Comparison of ENCODE assay signal across 12 cellular contexts in genomic region chr10:30028452-30029045, GRCh38. TPM values are rescaled to one million over a fixed set of nuclear protein-coding genes. Genes with fewer than 3 reads are reported as not detected.
DNase-seq lines count a peak whose midpoint lies in the region; ATAC-seq and TF ChIP-seq lines count a peak whose summit lies in the region.
"Had no signal": no experiment of that assay in that cellular context is flagged by ENCODE, and none has a peak within 500 bp of the region (broad histone marks: within the 10 kb centered on the region; RNA-seq: fewer than 3 reads in every experiment).

No MANE protein-coding gene starts in this region.

- 80% methylated on average over 17 to 22 of the region's 22 CpGs for WGBS in body of pancreas, 2 donors
- WGBS in mesendoderm (ENCODE audit: extremely low coverage, insufficient coverage, low lambda C conversion rate), result no CpG with 5 or more reads among the region's 22 CpGs
- 76% methylated on average over 22 of the region's 22 CpGs; no CpG with 5 or more reads in 1 of the 2 donors for WGBS in transverse colon (ENCODE audit: low coverage in 1 of 2), 2 donors

- no peak overlapping the region for H3K4ac ChIP-seq in mesendoderm (ENCODE audit: low read depth, low read length)

- H3K79me2 ChIP-seq in mesendoderm (ENCODE audit: control insufficient read depth, insufficient read depth, low read length), result no peaks in the 10 kb centered on the region

- no peak overlapping the region for H2AK5ac ChIP-seq in mesendoderm (ENCODE audit: low read length)

- ATAC-seq in activated naive CD4-positive, alpha-beta T cell treated with anti-CD3 and anti-CD28 coated beads, Interleukin-2, amount 50 U/mL, for 72 hours, result no peak
- ATAC-seq in body of pancreas (no peak), WTC11 (no peak), HG02588 (IDR thresholded peaks at IDR 0.05; ENCODE audit: unreplicated experiment) (no peak)

- H3K9me3 ChIP-seq in body of pancreas (no peaks in the 10 kb centered on the region), transverse colon (no peaks in the 10 kb centered on the region)

- no peak for TF ChIP-seq EP300 in transverse colon (IDR thresholded peaks at IDR 0.05; ENCODE audit: low read depth)

- H3K23ac ChIP-seq in mesendoderm (ENCODE audit: low read length), result no peak overlapping the region

- H4K8ac ChIP-seq in mesendoderm (ENCODE audit: low read depth, low read length), result no peak overlapping the region

- TF ChIP-seq POLR2A in body of pancreas (IDR thresholded peaks at IDR 0.05) (no peak), transverse colon (IDR thresholded peaks at IDR 0.05) (no peak)

- CTCF ChIA-PET in activated naive CD4-positive, alpha-beta T cell treated with anti-CD3 and anti-CD28 coated beads for 36 hours (lab: Charles Lee), result interaction anchor here (0.8 to 1.5 kb wide), 5 partner anchors 17 to 356 kb away, joined by 3 to 4 read pairs (median 3); no protein-coding TSS in a partner anchor
- CTCF ChIA-PET in WTC11 (lab: Charles Lee), result interaction anchor here (2.7 kb wide), 1 partner anchor 213 kb away, joined by 14 read pairs; no protein-coding TSS in a partner anchor

- H3K4me1 Mint-ChIP-seq in activated naive CD4-positive, alpha-beta T cell treated with anti-CD3 and anti-CD28 coated beads for 36 hours (ENCODE audit: low read depth), result peaks cover 35% of the 10 kb centered on the region
- H3K4me1 Mint-ChIP-seq in WTC11, result peaks cover 15% of the 10 kb centered on the region

- H3K56ac ChIP-seq in mesendoderm (ENCODE audit: low read length), result no peak overlapping the region

- H3K4me3 ChIP-seq in body of pancreas (no peak overlapping the region), mesendoderm (ENCODE audit: low read length) (no peak overlapping the region), transverse colon (no peak overlapping the region)
- H3K4me3 ChIP-seq: coronary artery had no signal

- H3K4me1 ChIP-seq in body of pancreas (peaks cover 27% of the 10 kb centered on the region), mesendoderm (ENCODE audit: control insufficient read depth, low read depth, low read length) (no peaks in the 10 kb centered on the region), transverse colon (peaks cover 10 to 27% (median 17%) of the 10 kb centered on the region in 4 donors)

- no peak overlapping the region for H3K18ac ChIP-seq in mesendoderm (ENCODE audit: low read length)

- no peak for TF ChIP-seq CTCF in body of pancreas (IDR thresholded peaks at IDR 0.05)
- no peak for TF ChIP-seq CTCF in transverse colon (IDR thresholded peaks at IDR 0.05)
- no peak for TF ChIP-seq CTCF in WTC11 (IDR thresholded peaks at IDR 0.05)

- no peak overlapping the region for H2BK15ac ChIP-seq in mesendoderm (replicated peaks; ENCODE audit: low read depth)

- H3K27me3 Mint-ChIP-seq in activated naive CD4-positive, alpha-beta T cell treated with anti-CD3 and anti-CD28 coated beads for 36 hours (ENCODE audit: low read depth), result peaks cover 62% of the 10 kb centered on the region
- no peaks in the 10 kb centered on the region for H3K27me3 Mint-ChIP-seq in WTC11 (ENCODE audit: low read depth)

- in situ Hi-C loops in transverse colon (cut with MboI; ENCODE audit: low pct_ligation_motif_present in 1 of 4, low pct_unique_long_range_greater_than_20kb in 1 of 4, low sequenced_read_pairs in 3 of 4), result no loop called here

- no peak for DNase-seq in activated naive CD4-positive, alpha-beta T cell treated with anti-CD3 and anti-CD28 coated beads for 36 hours
- no peak for DNase-seq in activated naive CD4-positive, alpha-beta T cell treated with anti-CD3 and anti-CD28 coated beads, Interleukin-2, amount 50 U/mL, for 72 hours (ENCODE audit: low spot score in 2 of 2)
- DNase-seq in body of pancreas, result no peak
- DNase-seq in mesendoderm, result no peak
- no peak for DNase-seq in transverse colon
- DNase-seq in NCI-H1417 (lab: John Stamatoyannopoulos, UW), result no peak
- DNase-seq in WTC11 (ENCODE audit: low spot score), result no peak
- DNase-seq: activated CD8-positive, alpha-beta memory T cell treated with anti-CD3 and anti-CD28 coated beads, Interleukin-2, amount 50 U/mL, for 4 hours; mammary epithelial cell; NCI-H2029 had no signal

- H3K4me3 Mint-ChIP-seq in activated naive CD4-positive, alpha-beta T cell treated with anti-CD3 and anti-CD28 coated beads for 36 hours, result peak overlapping the region; percentile 81
- H3K4me3 Mint-ChIP-seq in WTC11, result no peak overlapping the region

- H3K79me1 ChIP-seq in mesendoderm (ENCODE audit: low read length), result no peaks in the 10 kb centered on the region

- intact Hi-C loops in activated naive CD4-positive, alpha-beta T cell treated with anti-CD3 and anti-CD28 coated beads for 36 hours (cut with micrococcal nuclease), result loop anchor here (5.0 kb wide), 1 partner anchor 319 kb away; the partner anchor contains the start of gene MTPAP
- intact Hi-C loops in body of pancreas (cut with DNase I) (no loop called here), transverse colon (cut with DNase I; ENCODE audit: low total_unique reads) (no loop called here)

- POLR2A ChIA-PET in WTC11 (lab: Charles Lee), result no interaction called here

- H2BK5ac ChIP-seq in mesendoderm (ENCODE audit: low read length), result no peak overlapping the region

- no peak overlapping the region for H2BK120ac ChIP-seq in mesendoderm (ENCODE audit: low read depth, low read length)

- no peak overlapping the region for H3K9ac ChIP-seq in mesendoderm (ENCODE audit: low read length)

- no peak overlapping the region for H4K5ac ChIP-seq in mesendoderm (ENCODE audit: low read length)

- H3K9me3 Mint-ChIP-seq in activated naive CD4-positive, alpha-beta T cell treated with anti-CD3 and anti-CD28 coated beads for 36 hours, result no peaks in the 10 kb centered on the region
- H3K9me3 Mint-ChIP-seq in activated naive CD4-positive, alpha-beta T cell treated with anti-CD3 and anti-CD28 coated beads, Interleukin-2, amount 50 U/mL, for 72 hours, result no peaks in the 10 kb centered on the region
- no peaks in the 10 kb centered on the region for H3K9me3 Mint-ChIP-seq in WTC11

- H3K27ac Mint-ChIP-seq in activated naive CD4-positive, alpha-beta T cell treated with anti-CD3 and anti-CD28 coated beads for 36 hours, result no peak overlapping the region
- H3K27ac Mint-ChIP-seq in activated naive CD4-positive, alpha-beta T cell treated with anti-CD3 and anti-CD28 coated beads, Interleukin-2, amount 50 U/mL, for 72 hours, result peak overlapping the region in 1 of 2 donors; percentile 24
- H3K27ac Mint-ChIP-seq in WTC11, result no peak overlapping the region

- H3K36me3 ChIP-seq in body of pancreas (replicated peaks in 1 of 2; ENCODE audit: insufficient read depth in 1 of 2, low read depth in 2 of 2) (no peaks in the 10 kb centered on the region), mesendoderm (ENCODE audit: control insufficient read depth, insufficient read depth, low read length) (no peaks in the 10 kb centered on the region), transverse colon (no peaks in the 10 kb centered on the region)

- peak overlapping the region in 3 of 4 donors; percentile 48 to 64 (median 62) for H3K27ac ChIP-seq in body of pancreas
- H3K27ac ChIP-seq in mesendoderm (ENCODE audit: low read depth, low read length), result peak overlapping the region; percentile 14
- H3K27ac ChIP-seq in transverse colon, result peak overlapping the region; percentile 51 to 80 (median 74)

- H3K36me3 Mint-ChIP-seq in activated naive CD4-positive, alpha-beta T cell treated with anti-CD3 and anti-CD28 coated beads for 36 hours (ENCODE audit: low read depth), result no peaks in the 10 kb centered on the region
- no peaks in the 10 kb centered on the region for H3K36me3 Mint-ChIP-seq in activated naive CD4-positive, alpha-beta T cell treated with anti-CD3 and anti-CD28 coated beads, Interleukin-2, amount 50 U/mL, for 72 hours
- H3K36me3 Mint-ChIP-seq in WTC11, result no peaks in the 10 kb centered on the region

- H3K27me3 ChIP-seq in body of pancreas, result no peaks in the 10 kb centered on the region
- H3K27me3 ChIP-seq in mesendoderm (ENCODE audit: insufficient read depth, low read length, poor library complexity), result no peaks in the 10 kb centered on the region
- no peaks in the 10 kb centered on the region for H3K27me3 ChIP-seq in transverse colon

- no peak overlapping the region for H3K4me2 ChIP-seq in mesendoderm (ENCODE audit: low read length)

TF ChIP-seq in WTC11, 78 proteins besides CTCF, POLR2A, EP300 and RAD21 (continues in another document):
- TF ChIP-seq NFE2L1 (CRISPR knock-in tag; IDR thresholded peaks at IDR 0.05), result no peak
- no peak for TF ChIP-seq ZNF512 (CRISPR knock-in tag; IDR thresholded peaks at IDR 0.05; ENCODE audit: borderline replicate concordance)
- TF ChIP-seq NR2C2 (CRISPR knock-in tag; IDR thresholded peaks at IDR 0.05), result no peak
- no peak for TF ChIP-seq PRRX2 (CRISPR knock-in tag; IDR thresholded peaks at IDR 0.05)
- no peak for TF ChIP-seq SP1 (CRISPR knock-in tag; conservative IDR thresholded peaks at IDR 0.05)
- no peak for TF ChIP-seq IRF1 (CRISPR knock-in tag; IDR thresholded peaks at IDR 0.05)
- TF ChIP-seq FOXK1 (CRISPR knock-in tag; IDR thresholded peaks at IDR 0.05), result no peak
- TF ChIP-seq GTF2I (CRISPR knock-in tag; conservative IDR thresholded peaks at IDR 0.05), result no peak

RNA-seq across cellular contexts. Expression of gene JCAD, which starts 30.8 kb away (rescaled TPM):
- under 1 TPM in 1 of 2 experiments, not detected in 1; 0.05 TPM for total RNA-seq in activated naive CD4-positive, alpha-beta T cell treated with anti-CD3 and anti-CD28 coated beads for 36 hours
- total RNA-seq in activated naive CD4-positive, alpha-beta T cell treated with anti-CD3 and anti-CD28 coated beads, Interleukin-2, amount 50 U/mL, for 72 hours, result under 1 TPM; 0.02 to 0.05 TPM
- total RNA-seq in body of pancreas, result 10 to 100 TPM; 15.3 to 22.4 TPM
- polyA plus RNA-seq in mesendoderm (2013, experiment 1 of 2), result 0.53 TPM
- 0.73 TPM for polyA plus RNA-seq in mesendoderm (2013, experiment 2 of 2)
- 10 to 100 TPM; 13.0 to 40.8 (median 19.9) TPM for total RNA-seq in transverse colon
- total RNA-seq in WTC11 (2021), result 1.7 to 2.2 TPM (median 1.8 TPM) in 3 replicates

Comparison
In these comparisons a context has a peak if more than half of its experiments do, and no peak if none do; other contexts are left out.
1. H3K27ac ChIP-seq: peak in every context shown above with its lines; median percentile 74 in transverse colon; 62 in body of pancreas; 14 in mesendoderm.